ENCODE assay signal across 7 cellular contexts in genomic region chr11:9015677-9016076, GRCh38. TPM values are rescaled to one million over a fixed set of nuclear protein-coding genes. Genes with fewer than 3 reads are reported as not detected.
A peak's percentile ranks its signal among the peaks of the same experiment; 100 is the strongest.
DNase-seq lines count a peak whose midpoint lies in the region; ATAC-seq and TF ChIP-seq lines count a peak whose summit lies in the region.

No MANE protein-coding gene starts in this region.

- peaks cover 7% of the 10 kb centered on the region for H3K9me3 Mint-ChIP-seq in chondrocyte (ENCODE audit: low read depth)

- H3K9me3 ChIP-seq in left lung: no peaks in the 10 kb centered on the region

- H3K4me1 ChIP-seq in left lung: peaks cover under 1 to 29% of the 10 kb centered on the region in 2 donors

- H3K27ac Mint-ChIP-seq in chondrocyte (ENCODE audit: unreplicated experiment): no peak overlapping the region

- H3K27ac ChIP-seq in left lung: no peak overlapping the region

- intact Hi-C loops in left lung (cut with DNase I): loop anchor here in 1 of 2 donors (10.0 kb wide), 1 partner anchor 119 kb away; no protein-coding TSS in a partner anchor

- H3K27me3 ChIP-seq in left lung: no peaks in the 10 kb centered on the region

- TF ChIP-seq CTCF in GM12873 (IDR thresholded peaks at IDR 0.05; ENCODE audit: insufficient read depth, low read depth, low read length, missing control alignments): peak; percentile 94
- peak; percentile 85 for TF ChIP-seq CTCF in chondrocyte (IDR thresholded peaks at IDR 0.05)
- peak; percentile 64 to 86 for TF ChIP-seq CTCF in left lung (IDR thresholded peaks at IDR 0.05)

- H3K4me3 ChIP-seq in left lung: no peak overlapping the region

- no peaks in the 10 kb centered on the region for H3K4me1 Mint-ChIP-seq in chondrocyte (ENCODE audit: low read depth)

- ATAC-seq in HG02970 (IDR thresholded peaks at IDR 0.05; ENCODE audit: low FRiP score, unreplicated experiment) (peak; percentile 69), left lung (peak; percentile 92)
- ATAC-seq in activated CD4-positive, CD25-positive, alpha-beta regulatory T cell treated with anti-CD3 and anti-CD28 coated beads, Interleukin-2, amount 50 U/mL, for 24 hours: peak; percentile 61 to 73

- no peaks in the 10 kb centered on the region for H3K27me3 Mint-ChIP-seq in chondrocyte (ENCODE audit: low read depth)

- DNase-seq in NCI-H226 (peak; percentile 53), chondrocyte (ENCODE audit: low spot score) (no peak), left lung (peak in 1 of 2 donors; percentile 61)
- peak in 2 of 3 experiments; percentile 38 to 39 for DNase-seq in stimulated activated CD4-positive, alpha-beta T cell treated with anti-CD3 and anti-CD28 coated beads, TNF-alpha, amount 100 ng/mL, for 24 hours (ENCODE audit: low read depth in 3 of 3)

- H3K4me3 Mint-ChIP-seq in chondrocyte (ENCODE audit: unreplicated experiment): no peak overlapping the region

- no peaks in the 10 kb centered on the region for H3K36me3 ChIP-seq in left lung

- peaks cover 2% of the 10 kb centered on the region for H3K36me3 Mint-ChIP-seq in chondrocyte (ENCODE audit: low read depth)

RNA-seq across cellular contexts. Expression of gene NRIP3, which starts 11.9 kb away (rescaled TPM):
- total RNA-seq in chondrocyte (1.6 to 3.5 TPM (median 2.9 TPM) in 3 replicates), left lung (1 to 10 TPM; 1.1 to 2.3 TPM)

RNA-seq across cellular contexts. Expression of gene TMEM9B, which starts 51.4 kb away (rescaled TPM):
- total RNA-seq in chondrocyte: 20.7 to 28.2 TPM (median 22.5 TPM) in 3 replicates
- total RNA-seq in left lung: 10 to 100 TPM; 54.2 to 61.7 TPM
